Comparison of ENCODE assay signal across 24 cellular contexts in the genomic region with DNA sequence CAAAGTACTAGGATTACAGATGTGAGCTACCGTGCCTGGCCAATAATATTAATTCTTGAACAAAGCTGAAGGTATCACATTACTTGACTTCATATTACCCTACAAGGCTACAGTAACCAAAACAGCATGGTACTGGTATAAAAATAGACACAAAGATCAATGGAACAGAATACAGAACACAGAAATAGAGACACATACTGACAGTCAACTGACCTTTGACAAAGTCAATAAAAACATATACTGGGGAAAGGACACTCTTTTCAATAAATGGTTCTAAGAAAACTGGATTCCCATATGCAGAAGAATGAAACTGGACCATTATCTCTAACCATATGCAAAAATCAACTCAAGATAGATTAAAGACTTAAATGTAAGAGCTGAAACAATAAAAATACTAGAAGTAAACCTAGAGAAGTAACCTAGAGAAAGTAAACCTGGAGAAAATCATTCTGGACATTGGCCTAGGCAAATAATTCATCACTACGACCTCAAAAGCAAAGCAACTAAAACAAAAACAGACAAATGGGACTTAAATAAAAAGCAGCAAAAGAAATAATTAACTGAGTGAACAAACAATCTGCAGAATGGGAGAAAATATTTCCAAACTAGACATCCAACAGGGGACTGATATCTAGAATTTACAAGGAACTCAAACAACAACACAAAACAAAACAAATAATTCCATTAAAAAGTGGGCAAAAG.
DNase-seq lines count a peak whose midpoint lies in the region; ATAC-seq, FAIRE-seq and TF ChIP-seq lines count a peak whose summit lies in the region.
"Had no signal": no experiment of that assay in that cellular context is flagged by ENCODE, and none has a peak within 500 bp of the region (broad histone marks: within the 10 kb centered on the region; RNA-seq: fewer than 3 reads in every experiment).

No MANE protein-coding gene starts in this region.

- H3K4me2 ChIP-seq in A549 (no peak overlapping the region), GM23338 (no peak overlapping the region), Karpas-422 (ENCODE audit: low read depth, low read length, poor library complexity, severe bottlenecking) (no peak overlapping the region)

- intact Hi-C loops in right lobe of liver (cut with DNase I): no loop called here

- H3K27me3 ChIP-seq in GM23338 (ENCODE audit: insufficient read depth) (no peaks in the 10 kb centered on the region), right lobe of liver (no peaks in the 10 kb centered on the region), Karpas-422 (ENCODE audit: low read length) (no peaks in the 10 kb centered on the region)
- H3K27me3 ChIP-seq: BE2C had no signal

- POLR2A ChIA-PET in A549 (lab: Yijun Ruan, JAX): no interaction called here

- TF ChIP-seq EP300 in A549 (IDR thresholded peaks at IDR 0.05): no peak

- H3F3A ChIP-seq in GM23338 (replicated peaks; ENCODE audit: low read depth): no peaks in the 10 kb centered on the region

- peak overlapping the region; percentile 58; the same call in 1 of the 2 replicates for H3K27ac Mint-ChIP-seq in GM23338
- H3K27ac Mint-ChIP-seq: CD8-positive, alpha-beta memory T cell; HFFc6 had no signal

- no peaks in the 10 kb centered on the region for H3K9me3 ChIP-seq in A549
- H3K9me3 ChIP-seq in right lobe of liver: no peaks in the 10 kb centered on the region
- no peaks in the 10 kb centered on the region for H3K9me3 ChIP-seq in Karpas-422 (ENCODE audit: low read length)
- H3K9me3 ChIP-seq: BE2C had no signal

- H3K36me3 ChIP-seq in GM23338 (ENCODE audit: insufficient read depth) (no peaks in the 10 kb centered on the region), right lobe of liver (no peaks in the 10 kb centered on the region), Karpas-422 (ENCODE audit: insufficient read depth, low read length) (peaks cover 3% of the 10 kb centered on the region)
- H3K36me3 ChIP-seq: BE2C had no signal

- no peak for TF ChIP-seq RAD21 in A549 (conservative IDR thresholded peaks at IDR 0.05 in 1 of 2, IDR thresholded peaks at IDR 0.05 in 1 of 2)

- H3K4me1 ChIP-seq in A549 (no peaks in the 10 kb centered on the region), GM23338 (ENCODE audit: insufficient read depth) (no peaks in the 10 kb centered on the region), right lobe of liver (no peaks in the 10 kb centered on the region), Karpas-422 (ENCODE audit: low read length) (no peaks in the 10 kb centered on the region)
- H3K4me1 ChIP-seq: BE2C had no signal

- no peak overlapping the region for H3K9ac ChIP-seq in Karpas-422 (ENCODE audit: low read length)

- H3K27ac ChIP-seq in A549 (no peak overlapping the region), GM23338 (ENCODE audit: low read depth) (no peak overlapping the region), right lobe of liver (peak overlapping the region in 2 of 3 donors; percentile 54 to 67), Karpas-422 (ENCODE audit: low read length) (no peak overlapping the region)
- H3K27ac ChIP-seq: HL-60 had no signal

- peaks cover 8% of the 10 kb centered on the region; the same call in 2 of the 3 replicates for H3K36me3 Mint-ChIP-seq in GM23338 (ENCODE audit: low read depth)

- 52% methylated on average over 2 of the region's 2 CpGs for WGBS in A549 (ENCODE audit: missing lambda C conversion rate)
- WGBS in right lobe of liver (ENCODE audit: insufficient coverage, low coverage, low lambda C conversion rate, missing lambda C conversion rate): 23% methylated on average over 2 of the region's 2 CpGs

- H3K9me2 ChIP-seq in GM23338 (ENCODE audit: insufficient read depth) (no peaks in the 10 kb centered on the region), Karpas-422 (replicated peaks; ENCODE audit: insufficient read depth, low read length) (no peaks in the 10 kb centered on the region)

- H2AFZ ChIP-seq in GM23338: no peak overlapping the region
- H2AFZ ChIP-seq in Karpas-422 (ENCODE audit: low read length): no peak overlapping the region

- no peaks in the 10 kb centered on the region for H3K9me3 Mint-ChIP-seq in GM23338
- H3K9me3 Mint-ChIP-seq: CD8-positive, alpha-beta memory T cell; HFFc6 had no signal

- H3K4me3 ChIP-seq in A549: no peak overlapping the region
- no peak overlapping the region for H3K4me3 ChIP-seq in GM23338
- no peak overlapping the region for H3K4me3 ChIP-seq in right lobe of liver
- H3K4me3 ChIP-seq in Karpas-422 (ENCODE audit: low read length): no peak overlapping the region
- H3K4me3 ChIP-seq: K562 had no signal

- DNase-seq in A549 (ENCODE audit: low read depth in 1 of 2, low spot score in 1 of 2) (no peak), GM23338 (ENCODE audit: low spot score) (no peak), frontal cortex (ENCODE audit: low spot score in 2 of 2) (no peak), right lobe of liver (no peak), Karpas-422 (no peak)
- DNase-seq: ACHN; BE2C; C1 segment of cervical spinal cord; CD4-positive, CD25-positive, alpha-beta regulatory T cell; CD8-positive, alpha-beta memory T cell; COR-L47; DMS 273 treated with DMSO at 0.1 percent for 48 hours; DMS53; DND-41; EL; GOT3; H7; HFFc6; IMR-90 had no signal

- ATAC-seq in A549 (no peak), GM23338 (no peak), right lobe of liver (peak; percentile 71 to 89 (median 84)), GM18517 (IDR thresholded peaks at IDR 0.05; ENCODE audit: unreplicated experiment) (no peak)
- ATAC-seq: HCT116, K562 had no signal

- H3K79me2 ChIP-seq in GM23338 (replicated peaks; ENCODE audit: insufficient read depth): no peaks in the 10 kb centered on the region
- H3K79me2 ChIP-seq in Karpas-422 (ENCODE audit: low read length): peaks cover 4% of the 10 kb centered on the region; the same call in 1 of the 2 replicates

- TF ChIP-seq CTCF in A549 (IDR thresholded peaks at IDR 0.05) (no peak), GM23338 (conservative IDR thresholded peaks at IDR 0.05; ENCODE audit: low read depth in 2 of 2) (no peak), right lobe of liver (IDR thresholded peaks at IDR 0.05) (no peak)

- H3K4me3 Mint-ChIP-seq in GM23338: no peak overlapping the region
- H3K4me3 Mint-ChIP-seq: CD4-positive, CD25-positive, alpha-beta regulatory T cell; CD8-positive, alpha-beta memory T cell; HFFc6 had no signal

- H3K4me1 Mint-ChIP-seq in GM23338: no peaks in the 10 kb centered on the region

- H4K20me1 ChIP-seq in GM23338 (replicated peaks; ENCODE audit: insufficient read depth) (no peaks in the 10 kb centered on the region), Karpas-422 (ENCODE audit: insufficient read depth, low read depth, low read length) (no peaks in the 10 kb centered on the region)

- no peak for TF ChIP-seq POLR2A in A549 (IDR thresholded peaks at IDR 0.05; ENCODE audit: low read length)
- no peak for TF ChIP-seq POLR2A in right lobe of liver (IDR thresholded peaks at IDR 0.05)

- FAIRE-seq in A549 (lab: Jason Lieb, UNC) (peak; percentile 7), frontal cortex (lab: Jason Lieb, UNC) (peak; percentile 37)
- FAIRE-seq: GM12892, K562 had no signal

- H3K27me3 Mint-ChIP-seq in GM23338 (ENCODE audit: insufficient read depth, low read depth, poor library complexity): no peaks in the 10 kb centered on the region
- H3K27me3 Mint-ChIP-seq: CD4-positive, CD25-positive, alpha-beta regulatory T cell had no signal

- CTCF ChIA-PET in A549 (lab: Yijun Ruan, JAX): no interaction called here

TF ChIP-seq in A549, 52 proteins besides CTCF, POLR2A, EP300 and RAD21 (continues in another document):
- TF ChIP-seq ZSCAN20 (CRISPR knock-in tag; IDR thresholded peaks at IDR 0.05): no peak
- no peak for TF ChIP-seq RCOR1 (IDR thresholded peaks at IDR 0.05; ENCODE audit: low read depth, low read length)
- TF ChIP-seq MAZ (IDR thresholded peaks at IDR 0.05; ENCODE audit: borderline replicate concordance, low read depth, low read length): no peak
- no peak for TF ChIP-seq JUNB (IDR thresholded peaks at IDR 0.05)
- no peak for TF ChIP-seq ZNF302 (CRISPR knock-in tag; IDR thresholded peaks at IDR 0.05)
- TF ChIP-seq CHD4 (IDR thresholded peaks at IDR 0.05; ENCODE audit: borderline replicate concordance): no peak
- no peak for TF ChIP-seq KDM5A (IDR thresholded peaks at IDR 0.05)
- TF ChIP-seq CBX8 (IDR thresholded peaks at IDR 0.05): no peak

TF ChIP-seq in GM23338, 12 proteins besides CTCF, POLR2A, EP300 and RAD21 (continues in another document):
- no peak for TF ChIP-seq EZH2 (IDR thresholded peaks at IDR 0.05; ENCODE audit: low read depth, unreplicated experiment)
- TF ChIP-seq ZNF114 (CRISPR knock-in tag; IDR thresholded peaks at IDR 0.05): no peak
- no peak for TF ChIP-seq POLR2AphosphoS5 (IDR thresholded peaks at IDR 0.05; ENCODE audit: low read depth)
- TF ChIP-seq, protein P1, sequence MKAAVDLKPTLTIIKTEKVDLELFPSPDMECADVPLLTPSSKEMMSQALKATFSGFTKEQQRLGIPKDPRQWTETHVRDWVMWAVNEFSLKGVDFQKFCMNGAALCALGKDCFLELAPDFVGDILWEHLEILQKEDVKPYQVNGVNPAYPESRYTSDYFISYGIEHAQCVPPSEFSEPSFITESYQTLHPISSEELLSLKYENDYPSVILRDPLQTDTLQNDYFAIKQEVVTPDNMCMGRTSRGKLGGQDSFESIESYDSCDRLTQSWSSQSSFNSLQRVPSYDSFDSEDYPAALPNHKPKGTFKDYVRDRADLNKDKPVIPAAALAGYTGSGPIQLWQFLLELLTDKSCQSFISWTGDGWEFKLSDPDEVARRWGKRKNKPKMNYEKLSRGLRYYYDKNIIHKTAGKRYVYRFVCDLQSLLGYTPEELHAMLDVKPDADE (IDR thresholded peaks at IDR 0.05): no peak
- TF ChIP-seq CREB1 (CRISPR knock-in tag; IDR thresholded peaks at IDR 0.05; ENCODE audit: low read depth): no peak
- TF ChIP-seq STAT1 (IDR thresholded peaks at IDR 0.05; ENCODE audit: unreplicated experiment): no peak
- TF ChIP-seq EZH2phosphoT487 (IDR thresholded peaks at IDR 0.05; ENCODE audit: unreplicated experiment): no peak
- TF ChIP-seq JUNB (IDR thresholded peaks at IDR 0.05; ENCODE audit: unreplicated experiment): no peak
- no peak for TF ChIP-seq ZNF331 (CRISPR knock-in tag; IDR thresholded peaks at IDR 0.05; ENCODE audit: low read depth)
- TF ChIP-seq NANOG (IDR thresholded peaks at IDR 0.05; ENCODE audit: borderline replicate concordance): no peak

Comparison
In these comparisons a context has a peak if more than half of its experiments do, and no peak if none do; other contexts are left out.
1. ATAC-seq: peak in right lobe of liver (4 of 4); none in A549 (0 of 2), GM23338 (single experiment) and GM18517 (single experiment).
2. H3K27ac ChIP-seq: peak in right lobe of liver (2 of 3); none in A549 (0 of 2), GM23338 (single experiment) and Karpas-422 (single experiment).